29 cellular contexts compared by ENCODE assay signal in the genomic region with DNA sequence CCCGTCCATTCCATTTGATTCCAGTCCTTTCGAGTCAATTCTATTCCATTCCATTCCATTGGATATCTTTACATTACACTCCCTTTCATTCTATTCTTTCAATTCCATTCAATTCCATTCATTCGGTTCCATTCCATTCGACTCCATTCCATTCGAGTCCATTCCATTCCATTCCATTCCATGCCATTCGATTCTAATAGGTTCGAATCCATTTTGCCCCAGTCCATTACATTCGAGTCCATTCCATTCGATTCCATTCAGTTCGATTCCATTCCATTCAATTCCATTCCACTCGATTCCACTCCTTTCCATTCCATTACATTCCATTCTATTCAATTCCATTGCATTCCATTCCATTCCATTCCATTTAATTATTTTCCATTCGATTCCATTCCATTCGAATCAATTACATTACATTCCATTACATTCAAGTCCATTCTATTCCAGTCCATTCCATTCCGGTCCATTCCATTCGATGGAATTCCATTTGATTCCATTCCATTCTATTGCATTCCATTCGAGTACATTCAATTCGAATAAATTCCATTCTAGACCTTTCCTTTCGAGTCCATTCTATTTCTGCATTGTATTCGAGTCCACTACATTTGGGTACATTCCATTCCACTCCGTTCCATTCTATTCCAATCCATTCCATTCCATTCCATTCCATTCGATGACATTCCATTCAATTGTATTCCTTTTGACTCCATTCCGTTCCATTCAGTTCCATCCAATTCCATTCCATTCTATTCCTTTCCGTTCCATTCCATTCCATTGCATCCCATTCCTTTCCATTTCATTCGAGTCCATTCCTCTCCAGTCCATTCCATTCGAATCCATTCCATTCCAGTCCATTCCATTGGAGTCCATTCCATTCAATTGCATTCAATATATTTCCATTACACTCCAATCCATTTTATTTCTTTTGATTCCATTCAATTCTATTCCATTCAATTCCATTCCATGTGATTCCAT.
"Had no signal": no experiment of that assay in that cellular context is flagged by ENCODE, and none has a peak within 500 bp of the region (broad histone marks: within the 10 kb centered on the region; RNA-seq: fewer than 3 reads in every experiment).

No MANE protein-coding gene starts in this region.

- H3K9me3 Mint-ChIP-seq: activated CD4-positive, alpha-beta memory T cell treated with anti-CD3 and anti-CD28 coated beads for 36 hours; activated CD4-positive, alpha-beta T cell treated with anti-CD3 and anti-CD28 coated beads, Interleukin-2, amount 10 ng/mL, durations not matched to agents 24 days and 14 days; activated naive CD4-positive, alpha-beta T cell treated with anti-CD3 and anti-CD28 coated beads for 36 hours; activated naive CD8-positive, alpha-beta T cell treated with anti-CD3 and anti-CD28 coated beads for 36 hours; activated T-helper 1 cell treated with anti-CD3 and anti-CD28 coated beads, Interleukin-12 subunit alpha, Interleukin-12 subunit beta, Interleukin-2, Interleukin-4 antibody, amounts not matched to agents 30 ng/mL and 10 ng/mL and 1 ng/mL, durations not matched to agents 14 hours and 24 hours and 36 hours; brain; natural killer cell treated with Interleukin-12 subunit alpha and Interleukin-12 subunit beta and Interleukin-15 and Interleukin-18, amount 100 ng/mL, for 72 hours; stimulated activated memory B cell treated with anti-CD40 and anti-IgM and Interleukin-4, amounts not matched to agents 10 μg/mL and 1 μg/mL and 100 μg/mL, for 72 hours; stimulated activated naive CD8-positive, alpha-beta T cell treated with anti-CD3 and anti-CD28 coated beads, Interleukin-15, amount 100 ng/mL, for 72 hours had no signal

- ATAC-seq: natural killer cell treated with Interleukin-12 subunit alpha and Interleukin-12 subunit beta and Interleukin-15 and Interleukin-18, amount 100 ng/mL, for 72 hours; stimulated activated memory B cell treated with anti-CD40 and anti-IgM and Interleukin-4, amounts not matched to agents 10 μg/mL and 1 μg/mL and 100 μg/mL, for 72 hours; stimulated activated naive CD8-positive, alpha-beta T cell treated with anti-CD3 and anti-CD28 coated beads, Interleukin-15, amount 100 ng/mL, for 72 hours had no signal

- DNase-seq: activated CD4-positive, alpha-beta memory T cell treated with anti-CD3 and anti-CD28 coated beads for 36 hours; activated CD4-positive, alpha-beta T cell treated with anti-CD3 and anti-CD28 coated beads, Interleukin-2, amount 10 ng/mL, durations not matched to agents 24 days and 14 days; activated CD4-positive, CD25-positive, alpha-beta regulatory T cell treated with anti-CD3 and anti-CD28 coated beads, Interleukin-2, amount 50 U/mL, for 72 hours; activated CD8-positive, alpha-beta memory T cell treated with anti-CD3 and anti-CD28 coated beads, Interleukin-2, amount 50 U/mL, for 4 hours; activated effector memory CD4-positive, alpha-beta T cell treated with anti-CD3 and anti-CD28 coated beads, Interleukin-2, amount 50 U/mL, for 16 hours; activated naive CD4-positive, alpha-beta T cell treated with anti-CD3 and anti-CD28 coated beads for 36 hours; activated naive CD8-positive, alpha-beta T cell treated with anti-CD3 and anti-CD28 coated beads for 36 hours; activated T-cell treated with anti-CD3 and anti-CD28 coated beads, Interleukin-2, amount 50 U/mL, for 1 hour; adrenal gland; dorsolateral prefrontal cortex; effector memory CD4-positive, alpha-beta T cell; gastrocnemius medialis; head of caudate nucleus; hypothalamus; sigmoid colon; small intestine; stimulated activated CD4-positive, alpha-beta T cell treated with anti-CD3 and anti-CD28 coated beads, Interleukin-4, amount 100 ng/mL, for 4 hours; stimulated activated CD8-positive, alpha-beta memory T cell treated with anti-CD3 and anti-CD28 coated beads, Interleukin-4, amount 100 ng/mL, for 48 hours; stimulated activated naive CD8-positive, alpha-beta T cell treated with anti-CD3 and anti-CD28 coated beads, Interleukin-15, amount 100 ng/mL, for 72 hours; T-helper 2 cell; thyroid gland had no signal

- H3K27ac ChIP-seq: adrenal gland, ascending aorta, cardiac muscle cell, coronary artery, dorsolateral prefrontal cortex, gastrocnemius medialis, sigmoid colon, thyroid gland had no signal

- H3K27me3 ChIP-seq: adrenal gland, ascending aorta, cardiac muscle cell, dorsolateral prefrontal cortex, gastrocnemius medialis, sigmoid colon, thyroid gland had no signal

- H3K4me3 Mint-ChIP-seq: activated CD4-positive, alpha-beta memory T cell treated with anti-CD3 and anti-CD28 coated beads for 36 hours; activated CD4-positive, alpha-beta T cell treated with anti-CD3 and anti-CD28 coated beads, Interleukin-2, amount 10 ng/mL, durations not matched to agents 24 days and 14 days; activated naive CD4-positive, alpha-beta T cell treated with anti-CD3 and anti-CD28 coated beads for 36 hours; activated naive CD8-positive, alpha-beta T cell treated with anti-CD3 and anti-CD28 coated beads for 36 hours; activated T-helper 1 cell treated with anti-CD3 and anti-CD28 coated beads, Interleukin-12 subunit alpha, Interleukin-12 subunit beta, Interleukin-2, Interleukin-4 antibody, amounts not matched to agents 30 ng/mL and 10 ng/mL and 1 ng/mL, durations not matched to agents 14 hours and 24 hours and 36 hours; brain; natural killer cell treated with Interleukin-12 subunit alpha and Interleukin-12 subunit beta and Interleukin-15 and Interleukin-18, amount 100 ng/mL, for 72 hours; stimulated activated memory B cell treated with anti-CD40 and anti-IgM and Interleukin-4, amounts not matched to agents 10 μg/mL and 1 μg/mL and 100 μg/mL, for 72 hours; stimulated activated naive CD8-positive, alpha-beta T cell treated with anti-CD3 and anti-CD28 coated beads, Interleukin-15, amount 100 ng/mL, for 72 hours had no signal

- H3K36me3 ChIP-seq: adrenal gland, ascending aorta, cardiac muscle cell, gastrocnemius medialis, sigmoid colon, thyroid gland had no signal

- H3K4me1 Mint-ChIP-seq: activated CD4-positive, alpha-beta T cell treated with anti-CD3 and anti-CD28 coated beads, Interleukin-2, amount 10 ng/mL, durations not matched to agents 24 days and 14 days; activated naive CD8-positive, alpha-beta T cell treated with anti-CD3 and anti-CD28 coated beads for 36 hours; brain; stimulated activated memory B cell treated with anti-CD40 and anti-IgM and Interleukin-4, amounts not matched to agents 10 μg/mL and 1 μg/mL and 100 μg/mL, for 72 hours; stimulated activated naive CD8-positive, alpha-beta T cell treated with anti-CD3 and anti-CD28 coated beads, Interleukin-15, amount 100 ng/mL, for 72 hours had no signal

- H3K27ac Mint-ChIP-seq: activated CD4-positive, alpha-beta memory T cell treated with anti-CD3 and anti-CD28 coated beads for 36 hours; activated CD4-positive, alpha-beta T cell treated with anti-CD3 and anti-CD28 coated beads, Interleukin-2, amount 10 ng/mL, durations not matched to agents 24 days and 14 days; activated naive CD4-positive, alpha-beta T cell treated with anti-CD3 and anti-CD28 coated beads for 36 hours; activated naive CD8-positive, alpha-beta T cell treated with anti-CD3 and anti-CD28 coated beads for 36 hours; activated T-helper 1 cell treated with anti-CD3 and anti-CD28 coated beads, Interleukin-12 subunit alpha, Interleukin-12 subunit beta, Interleukin-2, Interleukin-4 antibody, amounts not matched to agents 30 ng/mL and 10 ng/mL and 1 ng/mL, durations not matched to agents 14 hours and 24 hours and 36 hours; brain; natural killer cell treated with Interleukin-12 subunit alpha and Interleukin-12 subunit beta and Interleukin-15 and Interleukin-18, amount 100 ng/mL, for 72 hours; stimulated activated memory B cell treated with anti-CD40 and anti-IgM and Interleukin-4, amounts not matched to agents 10 μg/mL and 1 μg/mL and 100 μg/mL, for 72 hours; stimulated activated naive CD8-positive, alpha-beta T cell treated with anti-CD3 and anti-CD28 coated beads, Interleukin-15, amount 100 ng/mL, for 72 hours had no signal

- H3K9me3 ChIP-seq: thyroid gland had no signal

- H3K36me3 Mint-ChIP-seq: brain; natural killer cell treated with Interleukin-12 subunit alpha and Interleukin-12 subunit beta and Interleukin-15 and Interleukin-18, amount 100 ng/mL, for 72 hours had no signal

- H3K27me3 Mint-ChIP-seq: activated CD4-positive, alpha-beta memory T cell treated with anti-CD3 and anti-CD28 coated beads for 36 hours; activated CD4-positive, alpha-beta T cell treated with anti-CD3 and anti-CD28 coated beads, Interleukin-2, amount 10 ng/mL, durations not matched to agents 24 days and 14 days; activated naive CD8-positive, alpha-beta T cell treated with anti-CD3 and anti-CD28 coated beads for 36 hours; natural killer cell treated with Interleukin-12 subunit alpha and Interleukin-12 subunit beta and Interleukin-15 and Interleukin-18, amount 100 ng/mL, for 72 hours; stimulated activated memory B cell treated with anti-CD40 and anti-IgM and Interleukin-4, amounts not matched to agents 10 μg/mL and 1 μg/mL and 100 μg/mL, for 72 hours; stimulated activated naive CD8-positive, alpha-beta T cell treated with anti-CD3 and anti-CD28 coated beads, Interleukin-15, amount 100 ng/mL, for 72 hours had no signal

- H3K4me1 ChIP-seq: adrenal gland, ascending aorta, gastrocnemius medialis, sigmoid colon, thyroid gland had no signal

- H3K4me3 ChIP-seq: adrenal gland, ascending aorta, cardiac muscle cell, coronary artery, dorsolateral prefrontal cortex, gastrocnemius medialis, lung, sigmoid colon, thyroid gland had no signal
